26 cellular contexts compared by ENCODE assay signal in the genomic region with DNA sequence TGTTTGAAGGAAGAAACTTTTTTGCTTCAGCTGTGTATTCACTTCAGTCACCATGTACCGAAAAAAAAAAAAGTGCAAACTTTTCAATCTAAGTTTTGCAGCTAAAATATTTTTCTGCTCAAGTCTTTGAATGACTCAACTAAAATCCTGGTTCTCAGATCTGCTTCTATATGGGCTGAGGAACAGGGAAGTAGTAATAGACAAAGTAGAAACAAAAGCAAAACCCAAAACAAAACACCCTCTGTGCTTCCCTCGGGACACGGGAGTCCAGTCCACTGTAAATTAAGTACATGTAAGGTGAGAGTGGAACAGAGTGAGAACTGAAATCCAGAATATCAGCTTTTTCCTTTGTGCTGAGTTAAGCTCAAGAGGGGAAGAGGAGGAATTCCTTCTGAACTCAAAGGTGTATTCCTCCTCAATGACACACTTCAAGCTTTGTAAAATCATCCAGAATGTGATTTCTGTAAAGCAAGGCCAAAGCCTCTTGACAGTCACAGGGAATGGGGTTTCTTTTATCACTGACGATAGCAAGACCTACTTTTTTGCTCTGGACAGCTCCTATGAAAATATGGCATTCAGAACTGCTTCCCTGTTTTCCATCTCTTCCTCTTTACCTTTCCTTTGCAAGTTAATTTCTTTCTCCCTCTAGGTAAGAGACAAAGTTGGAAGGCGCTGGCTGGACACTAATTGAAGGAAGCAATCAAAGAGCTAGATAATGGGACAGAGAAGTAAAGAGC.
DNase-seq lines count a peak whose midpoint lies in the region; ATAC-seq, FAIRE-seq and TF ChIP-seq lines count a peak whose summit lies in the region.
"Had no signal": no experiment of that assay in that cellular context is flagged by ENCODE, and none has a peak within 500 bp of the region (broad histone marks: within the 10 kb centered on the region; RNA-seq: fewer than 3 reads in every experiment).

No MANE protein-coding gene starts in this region.

- peak overlapping the region; percentile 23; the same call in 1 of the 2 replicates for H2AFZ ChIP-seq in GM12878 (ENCODE audit: control insufficient read depth, low read depth, low read length)

- H3K9me3 ChIP-seq in GM12878 (replicated peaks; ENCODE audit: control insufficient read depth, insufficient read depth, low read length) (no peaks in the 10 kb centered on the region), small intestine (ENCODE audit: control insufficient read depth, low read depth) (no peaks in the 10 kb centered on the region)
- H3K9me3 ChIP-seq: BLaER1, HAP-1, MG63 had no signal

- no peaks in the 10 kb centered on the region for H4K20me1 ChIP-seq in GM12878 (ENCODE audit: control insufficient read depth, insufficient read depth)
- H4K20me1 ChIP-seq: BLaER1 had no signal

- no peaks in the 10 kb centered on the region for H3K79me2 ChIP-seq in GM12878 (ENCODE audit: control insufficient read depth, insufficient read depth, low read length)

- no peak for TF ChIP-seq POLR2A in GM12878 (IDR thresholded peaks at IDR 0.05; ENCODE audit: low read depth, low read length)

- intact Hi-C loops in GM12878 (cut with micrococcal nuclease; ENCODE audit: unreplicated experiment) = no loop called here

- no peak for TF ChIP-seq EP300 in GM12878 (IDR thresholded peaks at IDR 0.05; ENCODE audit: borderline replicate concordance in 1 of 2, control insufficient read depth in 1 of 2, low read depth in 2 of 2, low read length in 2 of 2)

- FAIRE-seq in GM12878 (lab: Jason Lieb, UNC) (no peak), small intestine (lab: Jason Lieb, UNC) (no peak)
- FAIRE-seq: GM12891, GM18507 had no signal

- WGBS in GM12878 (ENCODE audit: insufficient coverage, insufficient replicate concordance, low lambda C conversion rate, missing lambda C conversion rate) = 32% methylated on average over 5 of the region's 5 CpGs
- 53 to 65% (median 64%) methylated on average over 5 of the region's 5 CpGs for WGBS in small intestine, 3 donors

- in situ Hi-C loops in GM12878 (cut with MboI) = no loop called here

- no peak for TF ChIP-seq CTCF in GM12865 (IDR thresholded peaks at IDR 0.05; ENCODE audit: insufficient read depth, low read depth, low read length, missing control alignments)
- TF ChIP-seq CTCF in GM12878 (IDR thresholded peaks at IDR 0.05 in 2 of 3, conservative IDR thresholded peaks at IDR 0.05 in 1 of 3; ENCODE audit: control insufficient read depth in 2 of 3, extremely low read depth in 1 of 3, insufficient read depth in 1 of 3, low read depth in 3 of 3, low read length in 3 of 3) = no peak

- H3K9ac ChIP-seq in GM12878 (ENCODE audit: control insufficient read depth, insufficient read depth, low read length) = no peak overlapping the region
- H3K9ac ChIP-seq: BLaER1 had no signal

- no TSS peak for BruUV-seq in GM12878 (replicated peaks; lab: Mats Ljungman, UMichigan)

- H3K36me3 ChIP-seq in GM12878 (ENCODE audit: control insufficient read depth in 2 of 2, insufficient read depth in 2 of 2, low read length in 1 of 2) = no peaks in the 10 kb centered on the region
- no peaks in the 10 kb centered on the region for H3K36me3 ChIP-seq in small intestine (ENCODE audit: control insufficient read depth in 2 of 2, insufficient read depth in 2 of 2, low read length in 2 of 2)
- H3K36me3 ChIP-seq: BLaER1, HAP-1, MG63 had no signal

- H3K4me1 ChIP-seq in GM12878 (ENCODE audit: control insufficient read depth, insufficient read depth, low read length) (no peaks in the 10 kb centered on the region), small intestine (ENCODE audit: control insufficient read depth in 2 of 2, insufficient read depth in 1 of 2, low read depth in 1 of 2, low read length in 1 of 2) (no peaks in the 10 kb centered on the region)
- H3K4me1 ChIP-seq: BLaER1, HAP-1 had no signal

- CTCF ChIA-PET in GM12878 (lab: Yijun Ruan, JAX) = interaction anchor here (1.2 kb wide), 1 partner anchor 456 kb away, joined by 3 read pairs; no protein-coding TSS in a partner anchor

- RAD21 ChIA-PET in GM12878 (lab: Charles Lee; ENCODE audit: unreplicated experiment) = no interaction called here

- DNase-seq in GM12865 (ENCODE audit: low read depth) (peak; percentile 30), GM12878 (ENCODE audit: low read depth, low spot score) (no peak), small intestine (no peak)
- no peak for DNase-seq in stimulated activated naive CD4-positive, alpha-beta T cell treated with Interleukin-2 at 50 U/mL for 16 hours (lab: John Stamatoyannopoulos, UW)
- DNase-seq: CD4-positive, alpha-beta memory T cell; DMS153; GF-D8; IMR-90; Karpas-422; MG63; NCI-H1092; NCI-H1436 treated with DMSO at 0.1 percent for 48 hours; NCI-H2029; NCI-H2171 treated with DMSO at 0.1 percent for 48 hours; NCI-H446; NCI-H69; SHP77; T-cell had no signal

- no peak overlapping the region for H3K4me3 ChIP-seq in GM12865 (ENCODE audit: low read depth, low read length)
- H3K4me3 ChIP-seq in GM12878 = no peak overlapping the region
- H3K4me3 ChIP-seq in small intestine (ENCODE audit: low read depth in 1 of 2, low read length in 2 of 2) = no peak overlapping the region
- H3K4me3 ChIP-seq: BLaER1, HAP-1, MG63, SK-N-MC had no signal

- H3K27me3 ChIP-seq in GM12878 (replicated peaks in 1 of 2; ENCODE audit: control insufficient read depth in 2 of 2, insufficient read depth in 2 of 2, low read length in 1 of 2) (no peaks in the 10 kb centered on the region), small intestine (ENCODE audit: control insufficient read depth in 2 of 2, insufficient read depth in 2 of 2, low read length in 2 of 2) (no peaks in the 10 kb centered on the region)
- H3K27me3 ChIP-seq: BLaER1, MG63 had no signal

- H3K4me2 ChIP-seq in GM12878 (ENCODE audit: control insufficient read depth, insufficient read depth) = peak overlapping the region; percentile 25; the same call in 1 of the 2 replicates
- H3K4me2 ChIP-seq: BLaER1 had no signal

- H3K27ac ChIP-seq in GM12878 (ENCODE audit: control insufficient read depth, insufficient read depth) = no peak overlapping the region
- H3K27ac ChIP-seq in small intestine (ENCODE audit: low read depth in 1 of 2, low read length in 1 of 2) = no peak overlapping the region
- H3K27ac ChIP-seq: BLaER1, SK-N-MC had no signal

- POLR2A ChIA-PET in GM12878 (lab: Charles Lee) = no interaction called here

- TF ChIP-seq RAD21 in GM12878 (IDR thresholded peaks at IDR 0.05; ENCODE audit: insufficient read depth, low read depth, low read length) = no peak

- ATAC-seq in GM21390 (IDR thresholded peaks at IDR 0.05; ENCODE audit: unreplicated experiment) (peak; percentile 59), HG03432 (IDR thresholded peaks at IDR 0.05; ENCODE audit: unreplicated experiment) (peak; percentile 64), GM12878 (peak; percentile 56), HG03460 (IDR thresholded peaks at IDR 0.05; ENCODE audit: unreplicated experiment) (no peak)
- ATAC-seq: T-cell had no signal

- SMC1A ChIA-PET in GM12878 (lab: Charles Lee; ENCODE audit: uncharacterized antibody, unreplicated experiment) = interaction anchor here (0.6 to 1.2 kb wide), 3 partner anchors 44 to 580 kb away, joined by 3 read pairs; no protein-coding TSS in a partner anchor

TF ChIP-seq in GM12878, 131 proteins besides CTCF, POLR2A, EP300 and RAD21 (continues in another document):
- TF ChIP-seq RUNX3 (IDR thresholded peaks at IDR 0.05; ENCODE audit: low read length) = no peak
- TF ChIP-seq RBBP5 (conservative IDR thresholded peaks at IDR 0.05) = no peak
- no peak for TF ChIP-seq CBFB (IDR thresholded peaks at IDR 0.05; ENCODE audit: low read depth)
- no peak for TF ChIP-seq CHD2 (IDR thresholded peaks at IDR 0.05; ENCODE audit: borderline replicate concordance, low read depth, low read length)
- no peak for TF ChIP-seq SMARCA5 (IDR thresholded peaks at IDR 0.05)
- no peak for TF ChIP-seq NR2C1 (IDR thresholded peaks at IDR 0.05)
- TF ChIP-seq SMAD1 (IDR thresholded peaks at IDR 0.05; ENCODE audit: low read depth, partially characterized antibody) = no peak
- no peak for TF ChIP-seq FOXK2 (IDR thresholded peaks at IDR 0.05)
- TF ChIP-seq ZNF217 (IDR thresholded peaks at IDR 0.05) = no peak
- TF ChIP-seq, protein P1, sequence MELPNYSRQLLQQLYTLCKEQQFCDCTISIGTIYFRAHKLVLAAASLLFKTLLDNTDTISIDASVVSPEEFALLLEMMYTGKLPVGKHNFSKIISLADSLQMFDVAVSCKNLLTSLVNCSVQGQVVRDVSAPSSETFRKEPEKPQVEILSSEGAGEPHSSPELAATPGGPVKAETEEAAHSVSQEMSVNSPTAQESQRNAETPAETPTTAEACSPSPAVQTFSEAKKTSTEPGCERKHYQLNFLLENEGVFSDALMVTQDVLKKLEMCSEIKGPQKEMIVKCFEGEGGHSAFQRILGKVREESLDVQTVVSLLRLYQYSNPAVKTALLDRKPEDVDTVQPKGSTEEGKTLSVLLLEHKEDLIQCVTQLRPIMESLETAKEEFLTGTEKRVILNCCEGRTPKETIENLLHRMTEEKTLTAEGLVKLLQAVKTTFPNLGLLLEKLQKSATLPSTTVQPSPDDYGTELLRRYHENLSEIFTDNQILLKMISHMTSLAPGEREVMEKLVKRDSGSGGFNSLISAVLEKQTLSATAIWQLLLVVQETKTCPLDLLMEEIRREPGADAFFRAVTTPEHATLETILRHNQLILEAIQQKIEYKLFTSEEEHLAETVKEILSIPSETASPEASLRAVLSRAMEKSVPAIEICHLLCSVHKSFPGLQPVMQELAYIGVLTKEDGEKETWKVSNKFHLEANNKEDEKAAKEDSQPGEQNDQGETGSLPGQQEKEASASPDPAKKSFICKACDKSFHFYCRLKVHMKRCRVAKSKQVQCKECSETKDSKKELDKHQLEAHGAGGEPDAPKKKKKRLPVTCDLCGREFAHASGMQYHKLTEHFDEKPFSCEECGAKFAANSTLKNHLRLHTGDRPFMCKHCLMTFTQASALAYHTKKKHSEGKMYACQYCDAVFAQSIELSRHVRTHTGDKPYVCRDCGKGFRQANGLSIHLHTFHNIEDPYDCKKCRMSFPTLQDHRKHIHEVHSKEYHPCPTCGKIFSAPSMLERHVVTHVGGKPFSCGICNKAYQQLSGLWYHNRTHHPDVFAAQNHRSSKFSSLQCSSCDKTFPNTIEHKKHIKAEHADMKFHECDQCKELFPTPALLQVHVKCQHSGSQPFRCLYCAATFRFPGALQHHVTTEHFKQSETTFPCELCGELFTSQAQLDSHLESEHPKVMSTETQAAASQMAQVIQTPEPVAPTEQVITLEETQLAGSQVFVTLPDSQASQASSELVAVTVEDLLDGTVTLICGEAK (IDR thresholded peaks at IDR 0.05; ENCODE audit: borderline replicate concordance) = no peak
